Comparison of ENCODE assay signal across 2 cellular contexts in genomic region chr17:76531501-76532038, GRCh38.
TF ChIP-seq lines count a peak whose summit lies in the region.

No MANE protein-coding gene starts in this region.

TF ChIP-seq in IMR-90, 13 proteins besides CTCF, POLR2A, EP300 and RAD21:
- TF ChIP-seq CEBPB (IDR thresholded peaks at IDR 0.05; ENCODE audit: low read depth, low read length): no peak
- TF ChIP-seq SMC3 (IDR thresholded peaks at IDR 0.05; ENCODE audit: low read depth, low read length): no peak
- no peak for TF ChIP-seq CHD1 (IDR thresholded peaks at IDR 0.05; ENCODE audit: low read depth, low read length)
- no peak for TF ChIP-seq NFE2L2 (IDR thresholded peaks at IDR 0.05; ENCODE audit: low read depth, low read length)
- no peak for TF ChIP-seq ELK1 (IDR thresholded peaks at IDR 0.05; ENCODE audit: borderline replicate concordance, low read depth, low read length)
- TF ChIP-seq FOS (IDR thresholded peaks at IDR 0.05; ENCODE audit: low read depth, low read length): no peak
- no peak for TF ChIP-seq RFX5 (IDR thresholded peaks at IDR 0.05; ENCODE audit: low read depth, low read length)
- no peak for TF ChIP-seq MXI1 (IDR thresholded peaks at IDR 0.05; ENCODE audit: borderline replicate concordance, low read depth, low read length)
- no peak for TF ChIP-seq MAFK (IDR thresholded peaks at IDR 0.05; ENCODE audit: low read depth, low read length)
- no peak for TF ChIP-seq BHLHE40 (IDR thresholded peaks at IDR 0.05; ENCODE audit: low read depth, low read length)
- TF ChIP-seq RCOR1 (IDR thresholded peaks at IDR 0.05; ENCODE audit: insufficient replicate concordance, low read length): no peak
- no peak for TF ChIP-seq USF2 (IDR thresholded peaks at IDR 0.05; ENCODE audit: low read depth, low read length)

TF ChIP-seq in K562, 482 proteins besides CTCF, POLR2A, EP300 and RAD21:
- no peak for TF ChIP-seq ZEB2 (IDR thresholded peaks at IDR 0.05)
- no peak for TF ChIP-seq KLF1 (tag; IDR thresholded peaks at IDR 0.05)
- no peak for TF ChIP-seq TCF7 (IDR thresholded peaks at IDR 0.05; ENCODE audit: borderline replicate concordance)
- TF ChIP-seq MNT (conservative IDR thresholded peaks at IDR 0.05): no peak
- no peak for TF ChIP-seq MTF1 (CRISPR knock-in tag; IDR thresholded peaks at IDR 0.05; ENCODE audit: borderline replicate concordance)
- TF ChIP-seq FOXJ3 (CRISPR knock-in tag; IDR thresholded peaks at IDR 0.05): no peak
- TF ChIP-seq ZNF511 (CRISPR knock-in tag; IDR thresholded peaks at IDR 0.05): no peak
- TF ChIP-seq ZNF695 (CRISPR knock-in tag; IDR thresholded peaks at IDR 0.05): no peak
- TF ChIP-seq ZNF785 (CRISPR knock-in tag; IDR thresholded peaks at IDR 0.05): no peak
- TF ChIP-seq TRIM28 (IDR thresholded peaks at IDR 0.05): no peak
- no peak for TF ChIP-seq SMARCA4 (IDR thresholded peaks at IDR 0.05)
- TF ChIP-seq IFI16 (CRISPR knock-in tag; IDR thresholded peaks at IDR 0.05): no peak
- TF ChIP-seq KLF16 (IDR thresholded peaks at IDR 0.05): no peak
- TF ChIP-seq CHCHD3 (CRISPR knock-in tag; IDR thresholded peaks at IDR 0.05): no peak
- no peak for TF ChIP-seq MYNN (IDR thresholded peaks at IDR 0.05)
- no peak for TF ChIP-seq MYNN (CRISPR knock-in tag; IDR thresholded peaks at IDR 0.05)
- no peak for TF ChIP-seq MTA1 (IDR thresholded peaks at IDR 0.05; ENCODE audit: borderline replicate concordance)
